Comparison of ENCODE assay signal across 8 cellular contexts in the genomic region with DNA sequence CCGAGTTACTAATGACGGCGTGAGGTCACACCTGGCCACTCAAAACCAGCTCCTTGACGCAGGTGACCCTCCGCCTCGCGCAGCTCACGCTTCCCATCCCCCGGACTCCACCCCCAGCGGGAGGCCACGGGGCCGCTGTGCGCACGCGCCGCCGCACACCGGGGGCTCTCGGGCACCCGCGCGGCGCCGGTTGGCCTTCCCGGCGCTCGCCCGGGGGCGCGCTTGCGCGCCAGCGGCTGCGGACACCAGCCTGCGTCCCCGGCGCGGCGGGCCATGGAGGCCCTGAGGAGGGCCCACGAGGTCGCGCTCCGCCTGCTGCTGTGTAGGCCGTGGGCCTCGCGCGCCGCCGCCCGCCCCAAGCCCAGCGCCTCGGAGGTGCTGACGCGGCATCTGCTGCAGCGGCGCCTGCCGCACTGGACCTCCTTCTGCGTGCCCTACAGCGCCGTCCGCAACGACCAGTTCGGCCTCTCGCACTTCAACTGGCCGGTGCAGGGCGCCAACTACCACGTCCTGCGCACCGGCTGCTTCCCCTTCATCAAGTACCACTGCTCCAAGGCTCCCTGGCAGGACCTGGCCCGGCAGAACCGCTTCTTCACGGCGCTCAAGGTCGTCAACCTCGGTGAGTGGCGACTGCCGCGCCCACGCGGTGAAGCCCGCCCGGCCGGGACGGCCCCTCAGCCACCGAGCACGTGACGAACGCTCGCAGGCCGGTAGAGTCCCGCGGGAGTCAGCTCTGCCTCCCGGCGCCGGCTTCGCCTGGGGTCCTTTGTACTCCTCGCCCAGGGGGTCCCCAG. TPM values are rescaled to one million over a fixed set of nuclear protein-coding genes. Genes with fewer than 3 reads are reported as not detected.
DNase-seq lines count a peak whose midpoint lies in the region; ATAC-seq and TF ChIP-seq lines count a peak whose summit lies in the region.

A gene (plus strand): TSS at position 156 of the 794 bp plus-strand sequence. CDS start 118 bp downstream, at position 274.

- H3K9me3 ChIP-seq in neural cell (ENCODE audit: low read length): no peaks in the 10 kb centered on the region

- H3K79me2 ChIP-seq in neural cell (replicated peaks; ENCODE audit: insufficient read depth, low read length): peaks cover 15% of the 10 kb centered on the region

- peak within 1 kb of the TSS; percentile 78 for H3K27ac ChIP-seq in neural cell (ENCODE audit: low read length)

- H3K9me3 Mint-ChIP-seq in stimulated activated naive CD8-positive, alpha-beta T cell treated with anti-CD3 and anti-CD28 coated beads, Interleukin-15, amount 100 ng/mL, for 72 hours: no peaks in the 10 kb centered on the region

- H3K27ac Mint-ChIP-seq in stimulated activated naive CD8-positive, alpha-beta T cell treated with anti-CD3 and anti-CD28 coated beads, Interleukin-15, amount 100 ng/mL, for 72 hours: peak within 1 kb of the TSS; percentile 96 to 99

- peak; percentile 50 for TF ChIP-seq EP300 in neural cell (conservative IDR thresholded peaks at IDR 0.05; ENCODE audit: poor library complexity, severe bottlenecking)

- TF ChIP-seq CTCF in neural cell (IDR thresholded peaks at IDR 0.05; ENCODE audit: poor library complexity, severe bottlenecking): peak; percentile 37

- H3K4me3 Mint-ChIP-seq in stimulated activated naive CD8-positive, alpha-beta T cell treated with anti-CD3 and anti-CD28 coated beads, Interleukin-15, amount 100 ng/mL, for 72 hours: peak within 1 kb of the TSS; percentile 91 to 93

- H3K36me3 ChIP-seq in neural cell (ENCODE audit: insufficient read depth, low read length): no peaks in the 10 kb centered on the region

- H3F3A ChIP-seq in neural cell (ENCODE audit: insufficient read depth, low read length, poor library complexity, severe bottlenecking): no peaks in the 10 kb centered on the region

- H3K4me3 ChIP-seq in neural cell (ENCODE audit: low read length): peak within 1 kb of the TSS; percentile 98

- no peaks in the 10 kb centered on the region for H3K27me3 ChIP-seq in neural cell (ENCODE audit: insufficient read depth, low read depth, low read length)

- ATAC-seq in GM21737 (IDR thresholded peaks at IDR 0.05; ENCODE audit: unreplicated experiment): peak; percentile 79
- peak; percentile 89 for ATAC-seq in stimulated activated naive CD8-positive, alpha-beta T cell treated with anti-CD3 and anti-CD28 coated beads, Interleukin-15, amount 100 ng/mL, for 72 hours

- H3K9me2 ChIP-seq in neural cell (ENCODE audit: insufficient read depth, low read length): no peaks in the 10 kb centered on the region

- in situ Hi-C loops in KBM-7 (cut with MboI; ENCODE audit: low pct_unique_long_range_greater_than_20kb, low sequenced_read_pairs): no loop called here

- H4K20me1 ChIP-seq in neural cell (ENCODE audit: insufficient read depth): no peaks in the 10 kb centered on the region

- H3K27me3 Mint-ChIP-seq in stimulated activated naive CD8-positive, alpha-beta T cell treated with anti-CD3 and anti-CD28 coated beads, Interleukin-15, amount 100 ng/mL, for 72 hours: no peaks in the 10 kb centered on the region

- H3K4me1 Mint-ChIP-seq in stimulated activated naive CD8-positive, alpha-beta T cell treated with anti-CD3 and anti-CD28 coated beads, Interleukin-15, amount 100 ng/mL, for 72 hours: peaks cover 31% of the 10 kb centered on the region

- H2AFZ ChIP-seq in neural cell (ENCODE audit: low read depth, low read length): peak within 1 kb of the TSS; percentile 75

- peak; percentile 46 for TF ChIP-seq RAD21 in neural cell (conservative IDR thresholded peaks at IDR 0.05)

- DNase-seq in ELF-1 (ENCODE audit: low read depth, low spot score) (peak; percentile 91), KBM-7 (peak; percentile 89), RPMI8226 (peak; percentile 97), fibroblast of the conjunctiva (ENCODE audit: low read depth) (peak; percentile 47)
- DNase-seq in activated effector memory CD4-positive, alpha-beta T cell treated with Interleukin-2 at 50 U/mL for 16 hours: peak; percentile 86
- peak; percentile 85 to 88 for DNase-seq in stimulated activated naive CD8-positive, alpha-beta T cell treated with anti-CD3 and anti-CD28 coated beads, Interleukin-15, amount 100 ng/mL, for 72 hours

- H3K4me2 ChIP-seq in neural cell (ENCODE audit: low read length): peak within 1 kb of the TSS; percentile 90

- peak within 1 kb of the TSS; percentile 87 for H3K9ac ChIP-seq in neural cell (ENCODE audit: low read length)

TF ChIP-seq in neural cell, 6 proteins besides CTCF, POLR2A, EP300 and RAD21:
- TF ChIP-seq SMC3 (conservative IDR thresholded peaks at IDR 0.05; ENCODE audit: poor library complexity): peak; percentile 42
- TF ChIP-seq MXI1 (conservative IDR thresholded peaks at IDR 0.05; ENCODE audit: poor library complexity, severe bottlenecking): peak; percentile 82
- TF ChIP-seq TAF1 (IDR thresholded peaks at IDR 0.05; ENCODE audit: low read depth): peak; percentile 54
- peak; percentile 44 for TF ChIP-seq POLR2AphosphoS5 (IDR thresholded peaks at IDR 0.05)
- TF ChIP-seq EZH2 (IDR thresholded peaks at IDR 0.05; ENCODE audit: borderline replicate concordance, insufficient read depth, low read length, poor library complexity, severe bottlenecking): no peak

RNA-seq across cellular contexts. Expression of the gene that starts here (rescaled TPM):
- polyA plus RNA-seq in neural cell: 20.6 and 31.3 TPM in 2 replicates
- polyA minus RNA-seq in neural cell: 55.3 and 64.0 TPM in 2 replicates

Comparison
In these comparisons a context has a peak if more than half of its experiments do, and no peak if none do; other contexts are left out.
1. Peak in every context shown above with its lines: DNase-seq, ATAC-seq, H3K4me3 ChIP-seq and H3K27ac ChIP-seq.
2. DNase-seq: peak in every context shown above with its lines; median percentile 97 in RPMI8226; 91 in ELF-1; 89 in KBM-7; 86 in stimulated activated naive CD8-positive, alpha-beta T cell treated with anti-CD3 and anti-CD28 coated beads, Interleukin-15, amount 100 ng/mL, for 72 hours; 86 in activated effector memory CD4-positive, alpha-beta T cell treated with Interleukin-2 at 50 U/mL for 16 hours; 47 in fibroblast of the conjunctiva.